ENCODE assay signal across 8 cellular contexts in the genomic region with DNA sequence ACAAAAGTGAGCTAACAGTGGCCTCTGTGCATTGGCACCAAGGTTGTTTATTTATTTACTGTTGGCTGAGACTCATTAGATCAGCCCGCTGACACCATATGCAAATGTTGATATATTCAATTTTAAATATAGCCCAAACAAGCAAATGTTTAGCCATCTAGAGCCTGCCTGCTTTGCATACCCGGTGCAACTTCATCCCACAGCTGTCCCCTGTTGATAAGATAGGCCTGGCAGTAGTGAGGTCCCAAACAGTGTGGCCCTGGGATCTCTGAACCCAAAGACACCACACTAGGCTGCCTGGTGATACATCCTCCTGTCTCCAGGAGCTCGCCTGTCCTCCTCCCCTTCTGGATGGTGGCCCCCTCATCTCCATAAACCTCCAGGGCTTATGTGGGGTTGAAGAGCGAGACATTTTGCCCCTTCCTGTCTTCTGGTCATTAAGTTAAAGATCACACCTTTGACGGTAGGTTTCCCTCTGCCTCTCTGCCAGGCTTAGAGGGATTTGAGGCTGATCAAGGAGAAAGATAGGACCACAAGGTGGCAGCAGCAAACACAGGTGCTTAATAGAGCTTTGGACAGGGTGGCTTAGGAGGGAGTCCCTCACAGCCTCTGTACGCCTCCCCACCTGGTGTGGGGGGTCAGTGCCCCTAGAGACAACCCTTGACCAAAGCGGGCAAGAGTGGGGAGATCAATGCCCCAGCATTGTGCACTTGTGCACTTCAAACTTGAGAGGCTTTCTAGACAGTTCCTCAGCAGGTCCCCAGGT. TPM values are rescaled to one million over a fixed set of nuclear protein-coding genes. Genes with fewer than 3 reads are reported as not detected.
DNase-seq lines count a peak whose midpoint lies in the region; ATAC-seq, FAIRE-seq and TF ChIP-seq lines count a peak whose summit lies in the region.

No MANE protein-coding gene starts in this region.

- H3K79me2 ChIP-seq in endothelial cell of umbilical vein (ENCODE audit: control insufficient read depth, insufficient read depth, low read length): no peaks in the 10 kb centered on the region

- ATAC-seq in HG03280 (IDR thresholded peaks at IDR 0.05; ENCODE audit: unreplicated experiment): peak; percentile 68
- no peak for ATAC-seq in activated CD4-positive, CD25-positive, alpha-beta regulatory T cell treated with anti-CD3 and anti-CD28 coated beads, Interleukin-2, amount 50 U/mL, for 24 hours

- POLR2A ChIA-PET in endothelial cell of umbilical vein (lab: Charles Lee): no interaction called here

- peak; percentile 21 for DNase-seq in activated naive CD4-positive, alpha-beta T cell treated with Interleukin-2 at 50 U/mL for 16 hours
- DNase-seq in activated naive CD4-positive, alpha-beta T cell (lab: John Stamatoyannopoulos, UW): no peak
- DNase-seq in T-helper 9 cell (peak; percentile 16), endothelial cell of umbilical vein (ENCODE audit: low read depth, low spot score) (peak; percentile 20), spleen (no peak), globus pallidus (ENCODE audit: low spot score) (no peak)

- no peak overlapping the region for H2AFZ ChIP-seq in endothelial cell of umbilical vein (ENCODE audit: low read depth, low read length)

- H3K9me1 ChIP-seq in endothelial cell of umbilical vein (replicated peaks; ENCODE audit: control insufficient read depth, extremely low read depth, insufficient read depth, low read length): no peaks in the 10 kb centered on the region

- no peak overlapping the region for H3K9ac ChIP-seq in endothelial cell of umbilical vein (replicated peaks; ENCODE audit: extremely low read depth, insufficient read depth, low read length)

- BruUV-seq in endothelial cell of umbilical vein (replicated peaks; lab: Mats Ljungman, UMichigan): no TSS peak

- H3K27me3 ChIP-seq in endothelial cell of umbilical vein (ENCODE audit: control insufficient read depth in 2 of 2, insufficient read depth in 2 of 2, low read length in 2 of 2) (no peaks in the 10 kb centered on the region), spleen (replicated peaks in 1 of 7) (peaks cover 0 to 25% (median 0%) of the 10 kb centered on the region in 7 donors)

- intact Hi-C loops in endothelial cell of umbilical vein (cut with micrococcal nuclease) (loop anchor here (1.0 to 2.0 kb wide), 2 partner anchors 139 to 210 kb away; no protein-coding TSS in a partner anchor), spleen (cut with DNase I; ENCODE audit: low total_unique reads) (no loop called here)

- no peaks in the 10 kb centered on the region for H3K9me3 ChIP-seq in endothelial cell of umbilical vein (replicated peaks; ENCODE audit: control insufficient read depth, insufficient read depth, low read length)
- H3K9me3 ChIP-seq in spleen: peaks cover 0 to 29% (median 20%) of the 10 kb centered on the region in 8 donors

- H3K4me3 ChIP-seq in endothelial cell of umbilical vein (replicated peaks in 1 of 3; ENCODE audit: insufficient read depth in 1 of 3, low read depth in 1 of 3, low read length in 3 of 3): no peak overlapping the region
- H3K4me3 ChIP-seq in spleen: no peak overlapping the region

- dilution Hi-C loops in endothelial cell of umbilical vein (cut with MboI; ENCODE audit: extremely low pct_ligation_motif_present, low sequenced_read_pairs): no loop called here

- no peak overlapping the region for H3K4me2 ChIP-seq in endothelial cell of umbilical vein (ENCODE audit: insufficient read depth, low read length)

- WGBS in spleen, 5 donors: 38 to 55% (median 43%) methylated on average over 7 of the region's 7 CpGs

- peak in 1 of 2 donors; percentile 41 for TF ChIP-seq CTCF in endothelial cell of umbilical vein (IDR thresholded peaks at IDR 0.05; ENCODE audit: extremely low read depth in 1 of 2, insufficient read depth in 1 of 2, low read depth in 1 of 2, low read length in 2 of 2)
- peak in 8 of 11 experiments; percentile 27 to 54 (median 40) for TF ChIP-seq CTCF in spleen (IDR thresholded peaks at IDR 0.05 in 8 of 11, conservative IDR thresholded peaks at IDR 0.05 in 3 of 11)

- peak; percentile 78 for FAIRE-seq in endothelial cell of umbilical vein (lab: Jason Lieb, UNC)

- H3K4me1 ChIP-seq in endothelial cell of umbilical vein (ENCODE audit: control insufficient read depth, extremely low read depth, insufficient read depth, low read length): no peaks in the 10 kb centered on the region
- H3K4me1 ChIP-seq in spleen: no peaks in the 10 kb centered on the region

- CTCF ChIA-PET in endothelial cell of umbilical vein (lab: Charles Lee): interaction anchor here (0.5 to 6.5 kb wide), 9 partner anchors 10 to 663 kb away, joined by 3 to 199 read pairs (median 8); a partner anchor contains a TSS

- H3K27ac ChIP-seq in endothelial cell of umbilical vein (ENCODE audit: insufficient read depth, low read depth, low read length): no peak overlapping the region
- no peak overlapping the region for H3K27ac ChIP-seq in spleen

- TF ChIP-seq POLR2A in endothelial cell of umbilical vein (IDR thresholded peaks at IDR 0.05; ENCODE audit: low read depth, low read length) (no peak), spleen (IDR thresholded peaks at IDR 0.05) (no peak)

- no peaks in the 10 kb centered on the region for H4K20me1 ChIP-seq in endothelial cell of umbilical vein (replicated peaks; ENCODE audit: control insufficient read depth, extremely low read depth, insufficient read depth, low read length)

- no peaks in the 10 kb centered on the region for H3K36me3 ChIP-seq in endothelial cell of umbilical vein (ENCODE audit: control insufficient read depth in 2 of 2, extremely low read depth in 1 of 2, insufficient read depth in 2 of 2, low read length in 2 of 2)
- no peaks in the 10 kb centered on the region for H3K36me3 ChIP-seq in spleen

TF ChIP-seq in endothelial cell of umbilical vein, 7 proteins besides CTCF, POLR2A, EP300 and RAD21:
- TF ChIP-seq GATA2 (IDR thresholded peaks at IDR 0.05; ENCODE audit: insufficient read depth, insufficient read length, low read depth, low read length) (no peak), EZH2 (IDR thresholded peaks at IDR 0.05; ENCODE audit: borderline replicate concordance, low read depth, low read length, severe bottlenecking) (no peak), FOS (IDR thresholded peaks at IDR 0.05; ENCODE audit: borderline replicate concordance, insufficient read depth, low read length) (no peak), JUN (IDR thresholded peaks at IDR 0.05; ENCODE audit: borderline replicate concordance, insufficient read depth, insufficient read length, low read depth) (no peak), MYC (IDR thresholded peaks at IDR 0.05; ENCODE audit: low read depth, low read length) (no peak), POLR2AphosphoS5 (IDR thresholded peaks at IDR 0.05; ENCODE audit: insufficient read depth, low read depth, low read length) (no peak)
- TF ChIP-seq, protein P1, sequence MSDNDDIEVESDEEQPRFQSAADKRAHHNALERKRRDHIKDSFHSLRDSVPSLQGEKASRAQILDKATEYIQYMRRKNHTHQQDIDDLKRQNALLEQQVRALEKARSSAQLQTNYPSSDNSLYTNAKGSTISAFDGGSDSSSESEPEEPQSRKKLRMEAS (IDR thresholded peaks at IDR 0.05; ENCODE audit: insufficient read depth, insufficient read length): no peak

RNA-seq across cellular contexts. Expression of a gene that starts 23.7 kb away (rescaled TPM):
- 1.1 and 1.4 TPM in 2 replicates for total RNA-seq in endothelial cell of umbilical vein
- polyA plus RNA-seq in endothelial cell of umbilical vein: 0.40 and 0.54 TPM in 2 replicates
- polyA plus RNA-seq in endothelial cell of umbilical vein (2011; cell fraction: cytosol; rRNA removed): 0.54 and 0.74 TPM in 2 replicates
- 0.48 and 0.63 TPM in 2 replicates for polyA plus RNA-seq in endothelial cell of umbilical vein (2011; cell fraction: nucleus; rRNA removed)
- polyA plus RNA-seq in endothelial cell of umbilical vein (2012): 0.70 and 1.2 TPM in 2 replicates
- 0.90 TPM in 1 of 2 replicates, not detected in the other for polyA minus RNA-seq in endothelial cell of umbilical vein
- 15.4 TPM for polyA minus RNA-seq in endothelial cell of umbilical vein (2011; cell fraction: cytosol; rRNA and poly(A)+ RNA removed)
- 0.24 TPM in 1 of 2 replicates, not detected in the other for polyA minus RNA-seq in endothelial cell of umbilical vein (2011; cell fraction: nucleus; rRNA and poly(A)+ RNA removed)
- 1 to 10 TPM in 5 of 7 donors, under 1 TPM in 2; 0.74 to 6.0 (median 3.3) TPM for total RNA-seq in spleen
- polyA plus RNA-seq in spleen: 1 to 10 TPM; 1.4 to 1.7 (median 1.5) TPM

RNA-seq across cellular contexts. Expression of a gene that starts 47.7 kb away (rescaled TPM):
- total RNA-seq in endothelial cell of umbilical vein (0.16 and 0.18 TPM in 2 replicates), spleen (under 1 TPM in 5 of 7 donors, not detected in 2; 0.25 to 0.85 (median 0.44) TPM)
- polyA plus RNA-seq in endothelial cell of umbilical vein (0.10 and 0.12 TPM in 2 replicates), spleen (under 1 TPM; 0.13 to 0.56 (median 0.48) TPM)
- polyA plus RNA-seq in endothelial cell of umbilical vein (2011; cell fraction: cytosol; rRNA removed): 0.06 and 0.10 TPM in 2 replicates
- polyA plus RNA-seq in endothelial cell of umbilical vein (2011; cell fraction: nucleus; rRNA removed): 0.14 and 0.17 TPM in 2 replicates
- 0.18 TPM in 1 of 2 replicates, not detected in the other for polyA plus RNA-seq in endothelial cell of umbilical vein (2012)
- polyA minus RNA-seq in endothelial cell of umbilical vein: not detected in 2 replicates
- 0.72 TPM for polyA minus RNA-seq in endothelial cell of umbilical vein (2011; cell fraction: cytosol; rRNA and poly(A)+ RNA removed)
- polyA minus RNA-seq in endothelial cell of umbilical vein (2011; cell fraction: nucleus; rRNA and poly(A)+ RNA removed): not detected in 2 replicates

Comparison
In these comparisons a context has a peak if more than half of its experiments do, and no peak if none do; other contexts are left out.
1. DNase-seq: peak in activated naive CD4-positive, alpha-beta T cell treated with Interleukin-2 at 50 U/mL for 16 hours (single experiment), T-helper 9 cell (single experiment) and endothelial cell of umbilical vein (single experiment); none in activated naive CD4-positive, alpha-beta T cell (0 of 4), spleen (single experiment) and globus pallidus (single experiment).